24 cellular contexts compared by ENCODE assay signal in genomic region chr5:116142495-116142894, GRCh38.
"Had no signal": no experiment of that assay in that cellular context is flagged by ENCODE, and none has a peak within 500 bp of the region (broad histone marks: within the 10 kb centered on the region; RNA-seq: fewer than 3 reads in every experiment).

No MANE protein-coding gene starts in this region.

- H3K9me3 ChIP-seq: prostate gland had no signal

- H3K27ac Mint-ChIP-seq: activated CD4-positive, alpha-beta T cell treated with anti-CD3 and anti-CD28 coated beads, Interleukin-2, amount 10 ng/mL, durations not matched to agents 7 days and 5 days; dendritic cell treated with granulocyte-macrophage colony-stimulating factor and Interleukin-4, amounts not matched to agents 40 ng/mL and 50 ng/mL, for 4 days; nephron; stimulated activated naive CD8-positive, alpha-beta T cell treated with anti-CD3 and anti-CD28 coated beads, Interleukin-15, amount 100 ng/mL, for 72 hours; T-cell had no signal

- H3K4me3 ChIP-seq: lung, prostate gland had no signal

- ATAC-seq: activated CD4-positive, CD25-positive, alpha-beta regulatory T cell treated with anti-CD3 and anti-CD28 coated beads, Interleukin-2, amount 50 U/mL, for 24 hours; activated T-cell treated with anti-CD3 and anti-CD28 coated beads, Interleukin-2, amount 50 U/mL, for 4 hours; foreskin keratinocyte; left lobe of liver; right cardiac atrium; stimulated activated naive CD8-positive, alpha-beta T cell treated with anti-CD3 and anti-CD28 coated beads, Interleukin-15, amount 100 ng/mL, for 72 hours; T-cell had no signal

- H3K27ac ChIP-seq: foreskin keratinocyte, prostate gland had no signal

- H3K9me3 Mint-ChIP-seq: activated T-cell treated with anti-CD3 and anti-CD28 coated beads, Interleukin-2, amount 50 U/mL, for 4 hours; dendritic cell treated with granulocyte-macrophage colony-stimulating factor and Interleukin-4, amounts not matched to agents 40 ng/mL and 50 ng/mL, for 4 days; nephron; stimulated activated naive CD8-positive, alpha-beta T cell treated with anti-CD3 and anti-CD28 coated beads, Interleukin-15, amount 100 ng/mL, for 72 hours; T-cell had no signal

- H3K27me3 Mint-ChIP-seq: activated CD4-positive, alpha-beta T cell treated with anti-CD3 and anti-CD28 coated beads, Interleukin-2, amount 10 ng/mL, durations not matched to agents 7 days and 5 days; dendritic cell treated with granulocyte-macrophage colony-stimulating factor and Interleukin-4, amounts not matched to agents 40 ng/mL and 50 ng/mL, for 4 days; stimulated activated naive CD8-positive, alpha-beta T cell treated with anti-CD3 and anti-CD28 coated beads, Interleukin-15, amount 100 ng/mL, for 72 hours; T-cell had no signal

- H3K36me3 ChIP-seq: prostate gland had no signal

- DNase-seq: activated CD4-positive, alpha-beta T cell treated with anti-CD3 and anti-CD28 coated beads, Interleukin-2, amount 10 ng/mL, durations not matched to agents 7 days and 5 days; activated CD8-positive, alpha-beta memory T cell treated with anti-CD3 and anti-CD28 coated beads, Interleukin-2, amount 50 U/mL, for 4 hours; activated effector memory CD4-positive, alpha-beta T cell treated with Interleukin-2 at 50 U/mL for 16 hours; activated naive CD4-positive, alpha-beta T cell treated with anti-CD3 and anti-CD28 coated beads, Interleukin-2, amount 50 U/mL, for 16 hours; activated T-cell treated with anti-CD3 and anti-CD28 coated beads, Interleukin-2, amount 50 U/mL, for 4 hours; aorta; effector CD8-positive, alpha-beta T cell; foreskin keratinocyte; kidney; midbrain; occipital lobe; right cardiac atrium; stimulated activated CD4-positive, alpha-beta T cell treated with anti-CD3 and anti-CD28 coated beads, Interleukin-15, amount 100 ng/mL, for 24 hours; stimulated activated CD4-positive, alpha-beta T cell treated with anti-CD3 and anti-CD28 coated beads, Interleukin-4, amount 100 ng/mL, for 1 hour; stimulated activated naive CD8-positive, alpha-beta T cell treated with anti-CD3 and anti-CD28 coated beads, Interleukin-15, amount 100 ng/mL, for 72 hours; T-cell; T-helper 9 cell; trophoblast cell had no signal

- H3K4me3 Mint-ChIP-seq: activated CD4-positive, alpha-beta T cell treated with anti-CD3 and anti-CD28 coated beads, Interleukin-2, amount 10 ng/mL, durations not matched to agents 7 days and 5 days; activated T-cell treated with anti-CD3 and anti-CD28 coated beads, Interleukin-2, amount 50 U/mL, for 4 hours; dendritic cell treated with granulocyte-macrophage colony-stimulating factor and Interleukin-4, amounts not matched to agents 40 ng/mL and 50 ng/mL, for 4 days; nephron; stimulated activated naive CD8-positive, alpha-beta T cell treated with anti-CD3 and anti-CD28 coated beads, Interleukin-15, amount 100 ng/mL, for 72 hours; T-cell had no signal

- H3K4me1 ChIP-seq: prostate gland had no signal

- H3K27me3 ChIP-seq: foreskin keratinocyte had no signal
